24 cellular contexts compared by ENCODE assay signal in genomic region chr2:142038826-142039225, GRCh38.
DNase-seq lines count a peak whose midpoint lies in the region; ATAC-seq and TF ChIP-seq lines count a peak whose summit lies in the region.
"Had no signal": no experiment of that assay in that cellular context is flagged by ENCODE, and none has a peak within 500 bp of the region (broad histone marks: within the 10 kb centered on the region; RNA-seq: fewer than 3 reads in every experiment).

No MANE protein-coding gene starts in this region.

- H3K9me3 Mint-ChIP-seq in neural crest cell = no peaks in the 10 kb centered on the region

- H3K27me3 Mint-ChIP-seq in neural crest cell (ENCODE audit: low read depth) = no peaks in the 10 kb centered on the region
- H3K27me3 Mint-ChIP-seq: CD4-positive, CD25-positive, alpha-beta regulatory T cell had no signal

- no peak for TF ChIP-seq CTCF in astrocyte of the spinal cord (IDR thresholded peaks at IDR 0.05; ENCODE audit: low read depth, low read length)
- no peak for TF ChIP-seq CTCF in neural crest cell (conservative IDR thresholded peaks at IDR 0.05)

- no peak overlapping the region for H3K4me3 Mint-ChIP-seq in neural crest cell
- H3K4me3 Mint-ChIP-seq: CD4-positive, CD25-positive, alpha-beta regulatory T cell had no signal

- peaks cover 5% of the 10 kb centered on the region for H3K4me1 Mint-ChIP-seq in neural crest cell
- H3K4me1 Mint-ChIP-seq: CD4-positive, CD25-positive, alpha-beta regulatory T cell had no signal

- peak overlapping the region; percentile 13 for H3K27ac Mint-ChIP-seq in neural crest cell (ENCODE audit: unreplicated experiment)
- H3K27ac Mint-ChIP-seq: CD4-positive, CD25-positive, alpha-beta regulatory T cell had no signal

- ATAC-seq in GM21367 (IDR thresholded peaks at IDR 0.05; ENCODE audit: unreplicated experiment) = no peak
- ATAC-seq: HCT116, HepG2, Right ventricle myocardium inferior had no signal

- H3K36me3 Mint-ChIP-seq in neural crest cell (ENCODE audit: low read depth) = no peaks in the 10 kb centered on the region
- H3K36me3 Mint-ChIP-seq: CD4-positive, CD25-positive, alpha-beta regulatory T cell had no signal

- in situ Hi-C loops in astrocyte of the spinal cord (cut with HindIII; ENCODE audit: low sequenced_read_pairs) = no loop called here

- DNase-seq in ELR (ENCODE audit: low read depth) = peak; percentile 17
- peak; percentile 1 for DNase-seq in M059J (ENCODE audit: low read depth)
- peak; percentile 32 for DNase-seq in astrocyte of the spinal cord (ENCODE audit: low read depth, low spot score)
- no peak for DNase-seq in neural crest cell (ENCODE audit: low read depth, low spot score)
- no peak for DNase-seq in NCI-H2081 treated with DMSO at 0.1 percent for 48 hours (lab: John Stamatoyannopoulos, UW)
- no peak for DNase-seq in NCI-H510A treated with DMSO at 0.1 percent for 48 hours (lab: John Stamatoyannopoulos, UW)
- DNase-seq: CD4-positive, CD25-positive, alpha-beta regulatory T cell; DMS153; DND-41; GOT3; Karpas-422; MV-4-11; NCI-H1105; NCI-H146; NCI-H2029; NCI-H446 treated with DMSO at 0.1 percent for 48 hours; NCI-H526 treated with DMSO at 0.1 percent for 48 hours; PC-9 had no signal

- H3K4me3 ChIP-seq in astrocyte of the spinal cord (ENCODE audit: low read depth, low read length) = no peak overlapping the region
- H3K4me3 ChIP-seq: BLaER1, PC-9, SJSA1 had no signal

Comparison
In these comparisons a context has a peak if more than half of its experiments do, and no peak if none do; other contexts are left out.
1. DNase-seq: peak in ELR (single experiment), M059J (single experiment) and astrocyte of the spinal cord (single experiment); none in neural crest cell (single experiment), NCI-H2081 treated with DMSO at 0.1 percent for 48 hours (single experiment) and NCI-H510A treated with DMSO at 0.1 percent for 48 hours (single experiment).